In the genomic region with DNA sequence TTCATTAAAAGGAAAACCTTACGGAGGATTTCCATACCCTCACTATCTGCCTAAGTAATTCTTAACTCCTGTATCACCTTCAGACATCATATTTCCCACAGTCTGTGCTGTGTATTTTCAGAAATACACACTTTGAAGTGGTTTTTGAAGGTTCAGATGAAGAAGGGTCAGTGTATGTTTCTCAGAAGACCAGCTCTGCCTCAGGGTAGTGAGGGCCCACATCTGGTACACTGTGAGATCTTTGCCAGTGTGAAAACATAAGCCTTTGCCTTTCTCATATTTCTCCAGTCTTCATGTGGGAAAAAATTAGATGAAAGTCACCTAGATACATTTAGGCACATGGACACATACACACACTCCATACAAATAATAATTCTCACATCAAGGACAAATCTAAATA, we compare ENCODE assay signal across 11 cellular contexts.
DNase-seq lines count a peak whose midpoint lies in the region; ATAC-seq and TF ChIP-seq lines count a peak whose summit lies in the region.
"Had no signal": no experiment of that assay in that cellular context is flagged by ENCODE, and none has a peak within 500 bp of the region (broad histone marks: within the 10 kb centered on the region; RNA-seq: fewer than 3 reads in every experiment).

No MANE protein-coding gene starts in this region.

- no peaks in the 10 kb centered on the region for H4K20me1 ChIP-seq in DND-41 (ENCODE audit: insufficient read depth, low read length)

- H3K27ac ChIP-seq in DND-41 (ENCODE audit: low read length) (peak overlapping the region; percentile 43), epithelial cell of prostate (peak overlapping the region; percentile 68), parathyroid adenoma (peak overlapping the region; percentile 6), thyroid gland (no peak overlapping the region)

- H3K9ac ChIP-seq in DND-41 (ENCODE audit: low read depth, low read length): no peak overlapping the region; the same call in 1 of the 2 replicates
- H3K9ac ChIP-seq in parathyroid adenoma: no peak overlapping the region

- no peaks in the 10 kb centered on the region for H3K27me3 ChIP-seq in DND-41 (ENCODE audit: insufficient read depth, low read length, poor library complexity)
- no peaks in the 10 kb centered on the region for H3K27me3 ChIP-seq in parathyroid adenoma (ENCODE audit: control insufficient read depth, insufficient read depth, low read length)
- H3K27me3 ChIP-seq in thyroid gland: no peaks in the 10 kb centered on the region

- H3K9me3 ChIP-seq in DND-41 (ENCODE audit: insufficient read depth, low read length, severe bottlenecking) (no peaks in the 10 kb centered on the region), parathyroid adenoma (ENCODE audit: control insufficient read depth, low read length) (no peaks in the 10 kb centered on the region), thyroid gland (no peaks in the 10 kb centered on the region)

- H3K4me1 ChIP-seq in DND-41 (ENCODE audit: insufficient read depth, low read length) (peaks cover 26% of the 10 kb centered on the region), parathyroid adenoma (no peaks in the 10 kb centered on the region), thyroid gland (no peaks in the 10 kb centered on the region)

- H3K4me3 ChIP-seq in DND-41 (ENCODE audit: low read depth in 1 of 2, low read length in 2 of 2): no peak overlapping the region
- H3K4me3 ChIP-seq in parathyroid adenoma (ENCODE audit: low read depth, low read length): no peak overlapping the region
- H3K4me3 ChIP-seq in thyroid gland (replicated peaks in 1 of 3): no peak overlapping the region

- TF ChIP-seq CTCF in DND-41 (IDR thresholded peaks at IDR 0.05; ENCODE audit: borderline replicate concordance, extremely low read depth, low read length, poor library complexity, severe bottlenecking) (no peak), parathyroid adenoma (IDR thresholded peaks at IDR 0.05) (no peak), thyroid gland (IDR thresholded peaks at IDR 0.05) (no peak)

- no peak for TF ChIP-seq POLR2A in thyroid gland (IDR thresholded peaks at IDR 0.05)

- H3K4me2 ChIP-seq in DND-41 (ENCODE audit: insufficient read depth, low read length) (peak overlapping the region; percentile 57; the same call in 1 of the 2 replicates), parathyroid adenoma (ENCODE audit: low read length) (no peak overlapping the region)

- 92 to 97% methylated on average over 1 of the region's 1 CpG for WGBS in thyroid gland, 2 donors

- intact Hi-C loops in thyroid gland (cut with DNase I): no loop called here

- no peaks in the 10 kb centered on the region for H3K36me3 ChIP-seq in DND-41 (ENCODE audit: insufficient read depth, low read length)
- H3K36me3 ChIP-seq in parathyroid adenoma (ENCODE audit: control insufficient read depth, insufficient read depth, low read length): no peaks in the 10 kb centered on the region
- H3K36me3 ChIP-seq in thyroid gland: no peaks in the 10 kb centered on the region

- peak; percentile 79 for ATAC-seq in DND-41 (ENCODE audit: insufficient read depth, low read depth)
- ATAC-seq: HCT116 had no signal

- H2AFZ ChIP-seq in DND-41 (ENCODE audit: low read depth, low read length) (peak overlapping the region; percentile 69), parathyroid adenoma (peak overlapping the region; percentile 21)

- no peaks in the 10 kb centered on the region for H3K79me2 ChIP-seq in DND-41 (ENCODE audit: insufficient read depth, low read length)
- H3K79me2 ChIP-seq in parathyroid adenoma: no peaks in the 10 kb centered on the region

- peak; percentile 70 for DNase-seq in DND-41
- peak; percentile 66 for DNase-seq in NCI-H146 treated with DMSO at 0.1 percent for 48 hours (lab: John Stamatoyannopoulos, UW; ENCODE audit: unreplicated experiment)
- no peak for DNase-seq in epithelial cell of prostate (ENCODE audit: low read depth, low spot score)
- DNase-seq in activated CD4-positive, alpha-beta T cell treated with anti-CD3 and anti-CD28 coated beads for 4 hours: no peak
- no peak for DNase-seq in SIG-M5 treated with dmso at 0.1 percent for 504 hours (lab: John Stamatoyannopoulos, UW; ENCODE audit: unreplicated experiment)
- DNase-seq in thyroid gland: no peak
- DNase-seq: EL, Karpas-422, NCI-H226 had no signal

Comparison
In these comparisons a context has a peak if more than half of its experiments do, and no peak if none do; other contexts are left out.
1. DNase-seq: peak in DND-41 (single experiment) and NCI-H146 treated with DMSO at 0.1 percent for 48 hours (single experiment); none in epithelial cell of prostate (single experiment), activated CD4-positive, alpha-beta T cell treated with anti-CD3 and anti-CD28 coated beads for 4 hours (0 of 2), SIG-M5 treated with dmso at 0.1 percent for 504 hours (single experiment) and thyroid gland (0 of 2).
2. H3K27ac ChIP-seq: peak in DND-41 (single experiment), epithelial cell of prostate (single experiment) and parathyroid adenoma (single experiment); none in thyroid gland (0 of 3).